Comparison of ENCODE assay signal across 14 cellular contexts in genomic region chr11:134584706-134585445, GRCh38.
DNase-seq lines count a peak whose midpoint lies in the region; ATAC-seq and TF ChIP-seq lines count a peak whose summit lies in the region.
"Had no signal": no experiment of that assay in that cellular context is flagged by ENCODE, and none has a peak within 500 bp of the region (broad histone marks: within the 10 kb centered on the region; RNA-seq: fewer than 3 reads in every experiment).

No MANE protein-coding gene starts in this region.

- H3F3A ChIP-seq in SK-N-SH (replicated peaks; ENCODE audit: insufficient read depth) = no peaks in the 10 kb centered on the region

- TF ChIP-seq CTCF in nephron progenitor cell (IDR thresholded peaks at IDR 0.05) (no peak), osteoblast (IDR thresholded peaks at IDR 0.05; ENCODE audit: extremely low read depth, low read depth, low read length) (no peak), SK-N-SH (IDR thresholded peaks at IDR 0.05) (no peak)

- no peaks in the 10 kb centered on the region for H3K9me3 ChIP-seq in BLaER1 treated with 17β-estradiol and CSF1 and Interleukin-3, amounts not matched to agents 10 nM and 100 nM (replicated peaks in 1 of 11)
- H3K9me3 ChIP-seq in osteoblast (ENCODE audit: low read depth, low read length) (no peaks in the 10 kb centered on the region), SK-N-SH (no peaks in the 10 kb centered on the region)
- H3K9me3 ChIP-seq: ovary had no signal

- H3K79me2 ChIP-seq in osteoblast (ENCODE audit: insufficient read depth, low read length) = no peaks in the 10 kb centered on the region
- no peaks in the 10 kb centered on the region for H3K79me2 ChIP-seq in SK-N-SH (ENCODE audit: insufficient read depth)

- H3K4me1 ChIP-seq in BLaER1 treated with 17β-estradiol and CSF1 and Interleukin-3, amounts not matched to agents 10 nM and 100 nM = peaks cover 17 to 58% (median 30%) of the 10 kb centered on the region in 10 experiments
- H3K4me1 ChIP-seq in osteoblast (ENCODE audit: insufficient read depth, low read length) = no peaks in the 10 kb centered on the region
- H3K4me1 ChIP-seq in SK-N-SH (ENCODE audit: control insufficient read depth in 1 of 2, insufficient read depth in 2 of 2, low read depth in 1 of 2, low read length in 1 of 2) = peaks cover 0 to 18% of the 10 kb centered on the region in 2 experiments; a peak in 1 of 4 replicates

- H3K4me3 Mint-ChIP-seq in effector memory CD8-positive, alpha-beta T cell = peak overlapping the region; percentile 20 to 69
- H3K4me3 Mint-ChIP-seq in nephron progenitor cell = no peak overlapping the region

- H3K36me3 Mint-ChIP-seq in effector memory CD8-positive, alpha-beta T cell (ENCODE audit: insufficient read depth) = no peaks in the 10 kb centered on the region
- H3K36me3 Mint-ChIP-seq in nephron progenitor cell (ENCODE audit: low read depth) = no peaks in the 10 kb centered on the region

- H3K9ac ChIP-seq in BLaER1 treated with 17β-estradiol and CSF1 and Interleukin-3, amounts not matched to agents 10 nM and 100 nM = no peak overlapping the region
- no peak overlapping the region for H3K9ac ChIP-seq in SK-N-SH

- TF ChIP-seq EP300 in SK-N-SH (IDR thresholded peaks at IDR 0.05; ENCODE audit: borderline replicate concordance in 1 of 2, low read depth in 1 of 2, low read length in 1 of 2) = no peak

- peaks cover 0 to 80% (median 0%) of the 10 kb centered on the region in 11 experiments; a peak in 12 of 22 replicates for H4K20me1 ChIP-seq in BLaER1 treated with 17β-estradiol and CSF1 and Interleukin-3, amounts not matched to agents 10 nM and 100 nM
- H4K20me1 ChIP-seq in osteoblast (ENCODE audit: insufficient read depth, low read length) = no peaks in the 10 kb centered on the region
- no peaks in the 10 kb centered on the region for H4K20me1 ChIP-seq in SK-N-SH (ENCODE audit: insufficient read depth)

- CTCF ChIA-PET in SK-N-SH (lab: Yijun Ruan, JAX) = no interaction called here

- peaks cover 17 to 21% of the 10 kb centered on the region in 2 donors for H3K4me1 Mint-ChIP-seq in effector memory CD8-positive, alpha-beta T cell (ENCODE audit: low read depth in 2 of 2)
- H3K4me1 Mint-ChIP-seq in nephron progenitor cell = peaks cover 15% of the 10 kb centered on the region

- 45% methylated on average over 7 of the region's 14 CpGs for WGBS in SK-N-SH (ENCODE audit: low lambda C conversion rate)

- H2AFZ ChIP-seq in osteoblast (ENCODE audit: low read length) (no peak overlapping the region), SK-N-SH (ENCODE audit: low read depth) (no peak overlapping the region)

- peaks cover 0 to 82% (median 0%) of the 10 kb centered on the region in 11 experiments; a peak in 9 of 22 replicates for H3K27me3 ChIP-seq in BLaER1 treated with 17β-estradiol and CSF1 and Interleukin-3, amounts not matched to agents 10 nM and 100 nM
- H3K27me3 ChIP-seq in osteoblast (ENCODE audit: insufficient read depth, low read length) (no peaks in the 10 kb centered on the region), SK-N-SH (ENCODE audit: insufficient read depth) (no peaks in the 10 kb centered on the region)
- H3K27me3 ChIP-seq: ovary had no signal

- POLR2A ChIA-PET in SK-N-SH (lab: Yijun Ruan, JAX) = no interaction called here

- no peak overlapping the region for H3K27ac ChIP-seq in BLaER1 treated with 17β-estradiol and CSF1 and Interleukin-3, amounts not matched to agents 10 nM and 100 nM
- no peak overlapping the region for H3K27ac ChIP-seq in osteoblast (ENCODE audit: low read depth, low read length)
- no peak overlapping the region for H3K27ac ChIP-seq in SK-N-SH (ENCODE audit: low read depth in 2 of 2, low read length in 1 of 2)
- H3K27ac ChIP-seq: ovary had no signal

- no peak for ATAC-seq in effector memory CD8-positive, alpha-beta T cell (replicated peaks)
- ATAC-seq in HG02870 (IDR thresholded peaks at IDR 0.05; ENCODE audit: unreplicated experiment) = no peak

- no peak for TF ChIP-seq RAD21 in SK-N-SH (IDR thresholded peaks at IDR 0.05; ENCODE audit: low read length)

- peak; percentile 19 for DNase-seq in KBM-7
- no peak for DNase-seq in effector memory CD8-positive, alpha-beta T cell
- peak; percentile 28 for DNase-seq in nephron progenitor cell
- DNase-seq in osteoblast (ENCODE audit: insufficient read length, low spot score, missing footprints) = no peak
- no peak for DNase-seq in SIG-M5 (lab: John Stamatoyannopoulos, UW)
- DNase-seq in SK-N-SH = no peak
- DNase-seq: activated effector memory CD4-positive, alpha-beta T cell treated with Interleukin-2 at 50 U/mL for 16 hours; dermis blood vessel endothelial cell; mammary epithelial cell; NCI-H1105; ovary; T-helper 1 cell had no signal

- H3K9me2 ChIP-seq in SK-N-SH = no peaks in the 10 kb centered on the region

- in situ Hi-C loops in KBM-7 (cut with MboI; ENCODE audit: low pct_unique_long_range_greater_than_20kb, low sequenced_read_pairs) = no loop called here

- peak overlapping the region in 9 of 11 experiments; percentile 8 to 83 (median 68); a peak in 14 of 22 replicates for H3K4me2 ChIP-seq in BLaER1 treated with 17β-estradiol and CSF1 and Interleukin-3, amounts not matched to agents 10 nM and 100 nM
- no peak overlapping the region for H3K4me2 ChIP-seq in osteoblast (ENCODE audit: insufficient read depth, low read length)
- H3K4me2 ChIP-seq in SK-N-SH = no peak overlapping the region

- H3K9me3 Mint-ChIP-seq in effector memory CD8-positive, alpha-beta T cell = no peaks in the 10 kb centered on the region
- H3K9me3 Mint-ChIP-seq in nephron progenitor cell = no peaks in the 10 kb centered on the region

- no peak overlapping the region for H3K4me3 ChIP-seq in BLaER1 treated with 17β-estradiol and CSF1 and Interleukin-3, amounts not matched to agents 10 nM and 100 nM
- H3K4me3 ChIP-seq in osteoblast (ENCODE audit: insufficient read depth, low read length) (no peak overlapping the region), SK-N-SH (ENCODE audit: low read depth in 2 of 2, low read length in 1 of 2) (no peak overlapping the region)
- H3K4me3 ChIP-seq: ovary had no signal

- peaks cover 21 to 74% of the 10 kb centered on the region in 2 donors for H3K27me3 Mint-ChIP-seq in effector memory CD8-positive, alpha-beta T cell
- peaks cover 49% of the 10 kb centered on the region for H3K27me3 Mint-ChIP-seq in nephron progenitor cell (ENCODE audit: low read depth, poor library complexity)

- no peaks in the 10 kb centered on the region for H3K36me3 ChIP-seq in BLaER1 treated with 17β-estradiol and CSF1 and Interleukin-3, amounts not matched to agents 10 nM and 100 nM
- no peaks in the 10 kb centered on the region for H3K36me3 ChIP-seq in osteoblast (ENCODE audit: insufficient read depth, low read length)
- H3K36me3 ChIP-seq in SK-N-SH (replicated peaks in 1 of 2; ENCODE audit: control insufficient read depth in 1 of 2, insufficient read depth in 2 of 2, low read length in 1 of 2) = no peaks in the 10 kb centered on the region
- H3K36me3 ChIP-seq: ovary had no signal

- H3K27ac Mint-ChIP-seq in effector memory CD8-positive, alpha-beta T cell = no peak overlapping the region
- H3K27ac Mint-ChIP-seq in nephron progenitor cell = no peak overlapping the region

TF ChIP-seq in SK-N-SH, 30 proteins besides CTCF, POLR2A, EP300 and RAD21 (continues in another document):
- TF ChIP-seq YY1 (IDR thresholded peaks at IDR 0.05; ENCODE audit: low read depth) (no peak), USF2 (IDR thresholded peaks at IDR 0.05; ENCODE audit: borderline replicate concordance, low read depth, low read length) (no peak), ZBTB33 (IDR thresholded peaks at IDR 0.05; ENCODE audit: borderline replicate concordance, low read depth) (no peak), MXI1 (IDR thresholded peaks at IDR 0.05; ENCODE audit: low read depth, low read length) (no peak)

Comparison
In these comparisons a context has a peak if more than half of its experiments do, and no peak if none do; other contexts are left out.
1. H3K4me2 ChIP-seq: peak in BLaER1 treated with 17β-estradiol and CSF1 and Interleukin-3, amounts not matched to agents 10 nM and 100 nM (9 of 11); none in osteoblast (single experiment) and SK-N-SH (single experiment).
2. DNase-seq: peak in KBM-7 (single experiment) and nephron progenitor cell (single experiment); none in effector memory CD8-positive, alpha-beta T cell (0 of 3), osteoblast (single experiment), SIG-M5 (single experiment) and SK-N-SH (single experiment).